Comparison of ENCODE assay signal across 16 cellular contexts in genomic region chr12:39831587-39832315, GRCh38.
DNase-seq lines count a peak whose midpoint lies in the region; ATAC-seq, FAIRE-seq and TF ChIP-seq lines count a peak whose summit lies in the region.
"Had no signal": no experiment of that assay in that cellular context is flagged by ENCODE, and none has a peak within 500 bp of the region (broad histone marks: within the 10 kb centered on the region; RNA-seq: fewer than 3 reads in every experiment).

No MANE protein-coding gene starts in this region.

- no peak overlapping the region for H3K4me3 Mint-ChIP-seq in astrocyte (ENCODE audit: unreplicated experiment)
- H3K4me3 Mint-ChIP-seq: CD4-positive, CD25-positive, alpha-beta regulatory T cell; naive thymus-derived CD8-positive, alpha-beta T cell had no signal

- TF ChIP-seq CTCF in astrocyte (IDR thresholded peaks at IDR 0.05; ENCODE audit: insufficient read depth, low read depth, low read length) (no peak), liver (IDR thresholded peaks at IDR 0.05; ENCODE audit: low read depth, low read length, missing input control) (no peak), right atrium auricular region (IDR thresholded peaks at IDR 0.05) (no peak)

- no peak overlapping the region for H3K27ac Mint-ChIP-seq in astrocyte (ENCODE audit: unreplicated experiment)
- H3K27ac Mint-ChIP-seq: CD4-positive, CD25-positive, alpha-beta regulatory T cell; naive thymus-derived CD8-positive, alpha-beta T cell had no signal

- no peak for TF ChIP-seq POLR2A in GM18505 (IDR thresholded peaks at IDR 0.05; ENCODE audit: borderline replicate concordance, extremely low read depth, insufficient read depth, insufficient read length)

- H3K9me3 Mint-ChIP-seq in astrocyte (ENCODE audit: unreplicated experiment): no peaks in the 10 kb centered on the region

- ATAC-seq in GM18505 (IDR thresholded peaks at IDR 0.05; ENCODE audit: unreplicated experiment) (no peak), HG02642 (IDR thresholded peaks at IDR 0.05; ENCODE audit: poor library complexity, unreplicated experiment) (no peak)
- ATAC-seq: naive thymus-derived CD8-positive, alpha-beta T cell; Panc1 had no signal

- H3K36me3 Mint-ChIP-seq in astrocyte (ENCODE audit: low read depth, unreplicated experiment): no peaks in the 10 kb centered on the region
- H3K36me3 Mint-ChIP-seq: CD4-positive, CD25-positive, alpha-beta regulatory T cell had no signal

- H3K36me3 ChIP-seq in astrocyte (ENCODE audit: insufficient read depth, low read length) (no peaks in the 10 kb centered on the region), liver (ENCODE audit: control insufficient read depth in 4 of 4, insufficient read depth in 3 of 4, low read depth in 1 of 4, low read length in 3 of 4) (peaks cover 0 to 2% (median 0%) of the 10 kb centered on the region in 4 donors), right atrium auricular region (no peaks in the 10 kb centered on the region)
- H3K36me3 ChIP-seq: thoracic aorta had no signal

- no peaks in the 10 kb centered on the region for H4K20me1 ChIP-seq in astrocyte (ENCODE audit: insufficient read depth, low read length)

- no peaks in the 10 kb centered on the region for H3K9me3 ChIP-seq in astrocyte (ENCODE audit: insufficient read depth, low read depth, low read length)
- no peaks in the 10 kb centered on the region for H3K9me3 ChIP-seq in liver (ENCODE audit: control insufficient read depth in 4 of 4, low read length in 3 of 4)
- no peaks in the 10 kb centered on the region for H3K9me3 ChIP-seq in right atrium auricular region
- H3K9me3 ChIP-seq: thoracic aorta had no signal

- no peaks in the 10 kb centered on the region for H3K27me3 Mint-ChIP-seq in astrocyte (ENCODE audit: low read depth, unreplicated experiment)
- H3K27me3 Mint-ChIP-seq: CD4-positive, CD25-positive, alpha-beta regulatory T cell; naive thymus-derived CD8-positive, alpha-beta T cell had no signal

- no peaks in the 10 kb centered on the region for H3K4me1 Mint-ChIP-seq in astrocyte (ENCODE audit: low read depth, unreplicated experiment)
- H3K4me1 Mint-ChIP-seq: CD4-positive, CD25-positive, alpha-beta regulatory T cell; naive thymus-derived CD8-positive, alpha-beta T cell had no signal

- peak; percentile 26 for FAIRE-seq in GM18507 (lab: Jason Lieb, UNC)
- FAIRE-seq in astrocyte (lab: Jason Lieb, UNC): no peak
- FAIRE-seq: colon had no signal

- H3K27ac ChIP-seq in astrocyte (ENCODE audit: low read depth, low read length): no peak overlapping the region
- H3K27ac ChIP-seq in liver (ENCODE audit: low read depth in 1 of 2, low read length in 2 of 2): peak overlapping the region; percentile 76 to 87
- no peak overlapping the region for H3K27ac ChIP-seq in right atrium auricular region
- H3K27ac ChIP-seq: thoracic aorta had no signal

- DNase-seq in GM18507 (ENCODE audit: extremely low spot score, insufficient read length, low read depth) (no peak), Kasumi-1 (lab: John Stamatoyannopoulos, UW) (peak; percentile 32 to 33), astrocyte (ENCODE audit: low read depth) (peak; percentile 54), posterior vena cava (ENCODE audit: low spot score) (no peak), right atrium auricular region (ENCODE audit: low spot score) (no peak)
- DNase-seq: activated CD8-positive, alpha-beta memory T cell treated with anti-CD3 and anti-CD28 coated beads for 24 hours; activated naive CD4-positive, alpha-beta T cell; CD4-positive, CD25-positive, alpha-beta regulatory T cell; naive thymus-derived CD8-positive, alpha-beta T cell; NCI-H1694 had no signal

- H2AFZ ChIP-seq in astrocyte (ENCODE audit: low read depth, low read length): no peak overlapping the region

- H3K4me2 ChIP-seq in astrocyte (ENCODE audit: low read length): peak overlapping the region; percentile 23

- H3K9ac ChIP-seq in astrocyte (ENCODE audit: low read length) (no peak overlapping the region), liver (ENCODE audit: low read depth in 1 of 2, low read length in 2 of 2) (no peak overlapping the region)

- H3K4me3 ChIP-seq in astrocyte (ENCODE audit: insufficient read depth, low read depth, low read length) (no peak overlapping the region), liver (ENCODE audit: low read depth in 1 of 3, low read length in 3 of 3) (no peak overlapping the region), right atrium auricular region (no peak overlapping the region)
- H3K4me3 ChIP-seq: thoracic aorta had no signal

- H3K79me2 ChIP-seq in astrocyte (ENCODE audit: insufficient read depth, low read length): no peaks in the 10 kb centered on the region

- H3K4me1 ChIP-seq in astrocyte (ENCODE audit: insufficient read depth, low read length): peaks cover 8% of the 10 kb centered on the region
- peaks cover 5 to 26% (median 16%) of the 10 kb centered on the region in 4 donors for H3K4me1 ChIP-seq in liver (ENCODE audit: control insufficient read depth in 4 of 4, insufficient read depth in 4 of 4, low read length in 3 of 4)
- no peaks in the 10 kb centered on the region for H3K4me1 ChIP-seq in right atrium auricular region

- intact Hi-C loops in posterior vena cava (cut with DNase I): no loop called here

- peak; percentile 38 to 39 for TF ChIP-seq RAD21 in liver (IDR thresholded peaks at IDR 0.05)

- H3K27me3 ChIP-seq in astrocyte (ENCODE audit: insufficient read depth, low read length): no peaks in the 10 kb centered on the region
- no peaks in the 10 kb centered on the region for H3K27me3 ChIP-seq in liver (ENCODE audit: control insufficient read depth in 4 of 4, insufficient read depth in 4 of 4, low read length in 3 of 4)
- no peaks in the 10 kb centered on the region for H3K27me3 ChIP-seq in right atrium auricular region

- 55% methylated on average over 1 of the region's 1 CpG for WGBS in liver

TF ChIP-seq in liver, 16 proteins besides CTCF, POLR2A, EP300 and RAD21:
- TF ChIP-seq, protein P1, sequence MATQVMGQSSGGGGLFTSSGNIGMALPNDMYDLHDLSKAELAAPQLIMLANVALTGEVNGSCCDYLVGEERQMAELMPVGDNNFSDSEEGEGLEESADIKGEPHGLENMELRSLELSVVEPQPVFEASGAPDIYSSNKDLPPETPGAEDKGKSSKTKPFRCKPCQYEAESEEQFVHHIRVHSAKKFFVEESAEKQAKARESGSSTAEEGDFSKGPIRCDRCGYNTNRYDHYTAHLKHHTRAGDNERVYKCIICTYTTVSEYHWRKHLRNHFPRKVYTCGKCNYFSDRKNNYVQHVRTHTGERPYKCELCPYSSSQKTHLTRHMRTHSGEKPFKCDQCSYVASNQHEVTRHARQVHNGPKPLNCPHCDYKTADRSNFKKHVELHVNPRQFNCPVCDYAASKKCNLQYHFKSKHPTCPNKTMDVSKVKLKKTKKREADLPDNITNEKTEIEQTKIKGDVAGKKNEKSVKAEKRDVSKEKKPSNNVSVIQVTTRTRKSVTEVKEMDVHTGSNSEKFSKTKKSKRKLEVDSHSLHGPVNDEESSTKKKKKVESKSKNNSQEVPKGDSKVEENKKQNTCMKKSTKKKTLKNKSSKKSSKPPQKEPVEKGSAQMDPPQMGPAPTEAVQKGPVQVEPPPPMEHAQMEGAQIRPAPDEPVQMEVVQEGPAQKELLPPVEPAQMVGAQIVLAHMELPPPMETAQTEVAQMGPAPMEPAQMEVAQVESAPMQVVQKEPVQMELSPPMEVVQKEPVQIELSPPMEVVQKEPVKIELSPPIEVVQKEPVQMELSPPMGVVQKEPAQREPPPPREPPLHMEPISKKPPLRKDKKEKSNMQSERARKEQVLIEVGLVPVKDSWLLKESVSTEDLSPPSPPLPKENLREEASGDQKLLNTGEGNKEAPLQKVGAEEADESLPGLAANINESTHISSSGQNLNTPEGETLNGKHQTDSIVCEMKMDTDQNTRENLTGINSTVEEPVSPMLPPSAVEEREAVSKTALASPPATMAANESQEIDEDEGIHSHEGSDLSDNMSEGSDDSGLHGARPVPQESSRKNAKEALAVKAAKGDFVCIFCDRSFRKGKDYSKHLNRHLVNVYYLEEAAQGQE (IDR thresholded peaks at IDR 0.05): peak; percentile 21
- TF ChIP-seq FOXA2 (IDR thresholded peaks at IDR 0.05) (peak; percentile 50), HNF4A (conservative IDR thresholded peaks at IDR 0.05) (peak; percentile 33 to 63), HNF4G (IDR thresholded peaks at IDR 0.05) (no peak), YY1 (IDR thresholded peaks at IDR 0.05) (peak; percentile 65), TAF1 (conservative IDR thresholded peaks at IDR 0.05) (no peak), RXRA (IDR thresholded peaks at IDR 0.05) (peak; percentile 14 to 42), NR2F2 (IDR thresholded peaks at IDR 0.05) (no peak), FOXA1 (IDR thresholded peaks at IDR 0.05) (peak; percentile 14), ZBTB33 (IDR thresholded peaks at IDR 0.05) (no peak), JUND (IDR thresholded peaks at IDR 0.05) (peak; percentile 74 to 91), GABPA (IDR thresholded peaks at IDR 0.05 in 1 of 2, conservative IDR thresholded peaks at IDR 0.05 in 1 of 2) (no peak), MAX (IDR thresholded peaks at IDR 0.05) (peak; percentile 21), EGR1 (IDR thresholded peaks at IDR 0.05; ENCODE audit: low read depth in 2 of 2) (peak in 1 of 2 donors; percentile 72), SP1 (IDR thresholded peaks at IDR 0.05) (peak; percentile 52)
- TF ChIP-seq, protein P2, sequence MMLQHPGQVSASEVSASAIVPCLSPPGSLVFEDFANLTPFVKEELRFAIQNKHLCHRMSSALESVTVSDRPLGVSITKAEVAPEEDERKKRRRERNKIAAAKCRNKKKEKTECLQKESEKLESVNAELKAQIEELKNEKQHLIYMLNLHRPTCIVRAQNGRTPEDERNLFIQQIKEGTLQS (IDR thresholded peaks at IDR 0.05): no peak

Comparison
In these comparisons a context has a peak if more than half of its experiments do, and no peak if none do; other contexts are left out.
1. DNase-seq: peak in Kasumi-1 (2 of 2) and astrocyte (single experiment); none in GM18507 (single experiment), posterior vena cava (single experiment) and right atrium auricular region (single experiment).
2. H3K27ac ChIP-seq: peak in liver (2 of 2); none in astrocyte (single experiment) and right atrium auricular region (0 of 2).